8 cellular contexts compared by ENCODE assay signal in the genomic region with DNA sequence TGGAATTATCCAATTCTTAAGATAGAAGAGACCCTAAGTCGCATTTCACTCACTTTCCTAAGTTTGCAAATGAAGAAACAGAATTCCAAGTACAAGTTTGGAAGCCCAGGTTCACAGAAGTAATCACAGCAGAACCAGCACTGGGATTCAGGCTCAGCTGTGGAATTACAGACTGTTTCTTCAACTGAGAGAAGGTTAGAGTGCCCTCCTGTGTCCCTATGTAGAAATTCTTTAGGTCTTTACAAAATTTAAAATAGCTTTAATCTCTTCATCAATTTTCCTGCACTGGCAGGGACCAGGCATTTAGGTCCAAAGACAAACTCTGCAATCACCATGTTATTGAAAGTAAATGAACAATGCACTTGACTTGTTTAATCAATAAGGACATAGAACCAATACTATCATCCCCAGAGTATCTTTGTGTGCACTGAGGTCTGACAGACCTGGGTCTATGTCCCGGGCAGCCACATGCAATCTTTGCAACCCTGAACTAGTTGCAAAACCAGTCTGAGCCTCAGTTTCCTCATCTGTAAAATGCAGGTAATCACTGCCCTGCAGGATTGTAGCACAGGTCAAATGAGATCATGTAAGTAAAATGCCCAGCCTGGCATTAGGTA. TPM values are rescaled to one million over a fixed set of nuclear protein-coding genes. Genes with fewer than 3 reads are reported as not detected.
DNase-seq lines count a peak whose midpoint lies in the region; ATAC-seq and TF ChIP-seq lines count a peak whose summit lies in the region.

No MANE protein-coding gene starts in this region.

- RAD21 ChIA-PET in HCT116 (lab: Charles Lee; ENCODE audit: low non-redundant PET in 1 of 2, low total read pairs in 2 of 2, uncharacterized antibody in 2 of 2, unreplicated experiment in 2 of 2), result interaction anchor here (0.6 to 1.9 kb wide), 5 partner anchors 22 to 322 kb away, joined by 3 to 12 read pairs (median 5); no protein-coding TSS in a partner anchor

- H3K9me3 ChIP-seq in CD4-positive, alpha-beta T cell (ENCODE audit: control insufficient read depth, low read length), result no peaks in the 10 kb centered on the region
- H3K9me3 ChIP-seq in HCT116 (ENCODE audit: control insufficient read depth in 1 of 2, insufficient read depth in 1 of 2, low read depth in 1 of 2, low read length in 2 of 2) (no peaks in the 10 kb centered on the region), Peyer's patch (no peaks in the 10 kb centered on the region), esophagus muscularis mucosa (no peaks in the 10 kb centered on the region)

- H3K4me1 ChIP-seq in HCT116 (ENCODE audit: control insufficient read depth in 1 of 2, insufficient read depth in 2 of 2, low read length in 2 of 2), result peaks cover 12 to 70% of the 10 kb centered on the region in 2 experiments
- no peaks in the 10 kb centered on the region for H3K4me1 ChIP-seq in Peyer's patch
- H3K4me1 ChIP-seq in esophagus muscularis mucosa, result no peaks in the 10 kb centered on the region

- H3K4me2 ChIP-seq in HCT116 (ENCODE audit: low read length), result no peak overlapping the region

- no peak overlapping the region for H3K9ac ChIP-seq in HCT116 (ENCODE audit: low read length)

- peak overlapping the region; percentile 4 for H3K27ac Mint-ChIP-seq in CD4-positive, alpha-beta T cell
- H3K27ac Mint-ChIP-seq in progenitor cell of endocrine pancreas, result no peak overlapping the region

- H3K9me3 Mint-ChIP-seq in CD4-positive, alpha-beta T cell, result no peaks in the 10 kb centered on the region
- no peaks in the 10 kb centered on the region for H3K9me3 Mint-ChIP-seq in progenitor cell of endocrine pancreas (ENCODE audit: low read depth)

- H3K27ac ChIP-seq in CD4-positive, alpha-beta T cell (ENCODE audit: low read depth, low read length), result no peak overlapping the region
- H3K27ac ChIP-seq in HCT116 (ENCODE audit: low read depth, low read length), result no peak overlapping the region
- no peak overlapping the region for H3K27ac ChIP-seq in Peyer's patch
- no peak overlapping the region for H3K27ac ChIP-seq in esophagus muscularis mucosa (replicated peaks in 1 of 4)

- TF ChIP-seq POLR2A in HCT116 (IDR thresholded peaks at IDR 0.05; ENCODE audit: borderline replicate concordance, extremely low read depth, insufficient read depth, insufficient read length) (no peak), Peyer's patch (IDR thresholded peaks at IDR 0.05) (no peak), esophagus muscularis mucosa (IDR thresholded peaks at IDR 0.05; ENCODE audit: low read depth) (no peak)

- 61% methylated on average over 2 of the region's 2 CpGs for WGBS in esophagus muscularis mucosa

- no peak overlapping the region for H2AFZ ChIP-seq in HCT116 (ENCODE audit: low read depth, low read length, poor library complexity, severe bottlenecking)

- peak; percentile 78 for TF ChIP-seq RAD21 in HCT116 (IDR thresholded peaks at IDR 0.05; ENCODE audit: low read depth)

- no peak for DNase-seq in CD4-positive, alpha-beta T cell
- DNase-seq in HCT116 (ENCODE audit: low read depth, low spot score), result no peak
- DNase-seq in Peyer's patch, result no peak
- DNase-seq in esophagus muscularis mucosa (ENCODE audit: extremely low spot score), result no peak
- no peak for DNase-seq in progenitor cell of endocrine pancreas (ENCODE audit: low spot score, unreplicated experiment)
- no peak for DNase-seq in NCI-H187 (lab: John Stamatoyannopoulos, UW)

- peak; percentile 67 for TF ChIP-seq CTCF in CD4-positive, alpha-beta T cell (IDR thresholded peaks at IDR 0.05)
- TF ChIP-seq CTCF in HCT116 (IDR thresholded peaks at IDR 0.05 in 2 of 3, conservative IDR thresholded peaks at IDR 0.05 in 1 of 3; ENCODE audit: borderline replicate concordance in 1 of 3, insufficient read depth in 1 of 3, low read depth in 2 of 3, low read length in 2 of 3), result peak; percentile 39 to 65 (median 52); a peak in 5 of 6 replicates
- TF ChIP-seq CTCF in Peyer's patch (IDR thresholded peaks at IDR 0.05), result peak in 4 of 6 experiments; percentile 28 to 67 (median 58)
- TF ChIP-seq CTCF in esophagus muscularis mucosa (IDR thresholded peaks at IDR 0.05), result peak in 2 of 3 experiments; percentile 27 to 33
- peak; percentile 62 for TF ChIP-seq CTCF in progenitor cell of endocrine pancreas (IDR thresholded peaks at IDR 0.05; ENCODE audit: unreplicated experiment)

- intact Hi-C loops in CD4-positive, alpha-beta T cell (cut with DNase I, micrococcal nuclease), result loop anchor here in 1 of 2 experiments (1.0 kb wide), 1 partner anchor 22 kb away; no protein-coding TSS in a partner anchor
- intact Hi-C loops in HCT116 (cut with micrococcal nuclease), result loop anchor here (1.0 kb wide), 2 partner anchors 109 to 114 kb away; no protein-coding TSS in a partner anchor
- intact Hi-C loops in esophagus muscularis mucosa (cut with DNase I), result no loop called here

- no TSS peak for BruUV-seq in HCT116 (replicated peaks; lab: Mats Ljungman, UMichigan)

- no peaks in the 10 kb centered on the region for H3K27me3 Mint-ChIP-seq in CD4-positive, alpha-beta T cell
- H3K27me3 Mint-ChIP-seq in progenitor cell of endocrine pancreas, result peaks cover 2% of the 10 kb centered on the region

- no peaks in the 10 kb centered on the region for H3K9me2 ChIP-seq in HCT116 (ENCODE audit: insufficient read depth)

- peaks cover 58% of the 10 kb centered on the region for H3K4me1 Mint-ChIP-seq in CD4-positive, alpha-beta T cell (ENCODE audit: low read depth)
- peaks cover 16% of the 10 kb centered on the region for H3K4me1 Mint-ChIP-seq in progenitor cell of endocrine pancreas (ENCODE audit: low read depth)

- H3K79me2 ChIP-seq in HCT116 (ENCODE audit: insufficient read depth, low read length), result peaks cover 87% of the 10 kb centered on the region

- H3K36me3 ChIP-seq in HCT116 (ENCODE audit: control insufficient read depth in 1 of 2, insufficient read depth in 2 of 2, low read length in 2 of 2) (no peaks in the 10 kb centered on the region), Peyer's patch (no peaks in the 10 kb centered on the region), esophagus muscularis mucosa (no peaks in the 10 kb centered on the region)

- TF ChIP-seq EP300 in esophagus muscularis mucosa (IDR thresholded peaks at IDR 0.05), result no peak

- ATAC-seq in CD4-positive, alpha-beta T cell (ENCODE audit: poor library complexity), result peak; percentile 64
- peak; percentile 70 for ATAC-seq in HCT116
- ATAC-seq in HG02981 (IDR thresholded peaks at IDR 0.05; ENCODE audit: unreplicated experiment), result no peak
- ATAC-seq in HG02642 (IDR thresholded peaks at IDR 0.05; ENCODE audit: poor library complexity, unreplicated experiment), result no peak

- no peaks in the 10 kb centered on the region for H3K27me3 ChIP-seq in CD4-positive, alpha-beta T cell (ENCODE audit: control insufficient read depth, insufficient read depth, low read length)
- H3K27me3 ChIP-seq in HCT116 (ENCODE audit: insufficient read depth, low read length) (no peaks in the 10 kb centered on the region), Peyer's patch (no peaks in the 10 kb centered on the region), esophagus muscularis mucosa (no peaks in the 10 kb centered on the region)

- H4K20me1 ChIP-seq in HCT116 (ENCODE audit: insufficient read depth), result no peaks in the 10 kb centered on the region

- H3K4me3 Mint-ChIP-seq in CD4-positive, alpha-beta T cell, result no peak overlapping the region
- no peak overlapping the region for H3K4me3 Mint-ChIP-seq in progenitor cell of endocrine pancreas (ENCODE audit: low read depth)

- CTCF ChIA-PET in CD4-positive, alpha-beta T cell (lab: Charles Lee), result interaction anchor here (1.0 to 1.6 kb wide), 5 partner anchors 14 to 113 kb away, joined by 3 to 11 read pairs (median 5); no protein-coding TSS in a partner anchor
- CTCF ChIA-PET in HCT116 (lab: Charles Lee), result interaction anchor here (0.7 to 4.8 kb wide), 13 partner anchors 10 to 352 kb away, joined by 3 to 43 read pairs (median 3); no protein-coding TSS in a partner anchor

- no peaks in the 10 kb centered on the region for H3K36me3 Mint-ChIP-seq in CD4-positive, alpha-beta T cell (ENCODE audit: low read depth)
- no peaks in the 10 kb centered on the region for H3K36me3 Mint-ChIP-seq in progenitor cell of endocrine pancreas (ENCODE audit: insufficient read depth)

- H3K4me3 ChIP-seq in HCT116 (replicated peaks in 1 of 2; ENCODE audit: low read depth in 1 of 2, low read length in 2 of 2), result no peak overlapping the region
- no peak overlapping the region for H3K4me3 ChIP-seq in Peyer's patch
- H3K4me3 ChIP-seq in esophagus muscularis mucosa, result no peak overlapping the region

- POLR2A ChIA-PET in CD4-positive, alpha-beta T cell (lab: Charles Lee), result interaction anchor here (1.0 to 4.1 kb wide), 3 partner anchors 19 to 119 kb away, joined by 4 to 50 read pairs (median 4); no protein-coding TSS in a partner anchor
- POLR2A ChIA-PET in HCT116 (lab: Charles Lee), result interaction anchor here (0.6 to 1.0 kb wide), 2 partner anchors 19 to 114 kb away, joined by 3 read pairs; no protein-coding TSS in a partner anchor

TF ChIP-seq in HCT116, 20 proteins besides CTCF, POLR2A, EP300 and RAD21:
- TF ChIP-seq CEBPB (IDR thresholded peaks at IDR 0.05; ENCODE audit: low read depth), result 0 out of 2 replicates have a peak, but pooled peaks have one; percentile 21
- no peak for TF ChIP-seq YY1 (IDR thresholded peaks at IDR 0.05; ENCODE audit: extremely low read depth, insufficient replicate concordance, low read depth, low read length)

RNA-seq across cellular contexts. Expression of a gene that starts 16.9 kb away (rescaled TPM):
- total RNA-seq in CD4-positive, alpha-beta T cell, result 10 to 100 TPM; 28.6 to 29.3 TPM
- total RNA-seq in HCT116 (2021; ENCODE audit: unreplicated experiment) (13.9 TPM), Peyer's patch (10 to 100 TPM in 1 of 4 donors, 1 to 10 TPM in 3; 2.5 to 10.7 (median 8.2) TPM), esophagus muscularis mucosa (1 to 10 TPM in 1 of 4 donors, under 1 TPM in 3; 0.33 to 1.0 (median 0.52) TPM), progenitor cell of endocrine pancreas (20.1 and 23.9 TPM in 2 replicates)
- 4.4 and 4.8 TPM in 2 replicates for polyA plus RNA-seq in HCT116 (2012)

Comparison
In these comparisons a context has a peak if more than half of its experiments do, and no peak if none do; other contexts are left out.
1. ATAC-seq: peak in CD4-positive, alpha-beta T cell (single experiment) and HCT116 (single experiment); none in HG02981 (single experiment) and HG02642 (single experiment).
2. Peak in every context shown above with its lines, with median percentiles within 50 percentile points of each other: CTCF ChIP-seq.